Comparison of ENCODE assay signal across 20 cellular contexts in the genomic region with DNA sequence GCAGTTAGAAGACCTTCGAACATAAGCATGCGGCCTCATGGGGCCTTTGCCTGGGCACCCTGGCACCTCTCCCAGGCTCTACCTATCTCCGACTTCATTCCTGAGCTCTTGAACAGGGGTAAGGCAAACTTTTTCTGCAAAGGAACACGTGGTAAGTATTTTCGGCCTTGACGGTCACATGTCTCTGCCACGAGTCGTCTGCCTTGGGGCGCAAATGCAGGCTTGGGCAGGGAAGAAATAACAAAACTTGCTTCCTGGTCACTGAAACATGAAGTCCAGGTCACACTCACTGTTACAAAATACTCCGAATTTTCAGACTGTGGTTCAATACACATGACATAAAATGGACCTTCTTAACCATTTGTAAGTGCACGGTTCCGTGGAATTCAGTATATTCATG. TPM values are rescaled to one million over a fixed set of nuclear protein-coding genes. Genes with fewer than 3 reads are reported as not detected.
DNase-seq lines count a peak whose midpoint lies in the region; ATAC-seq and TF ChIP-seq lines count a peak whose summit lies in the region.
"Had no signal": no experiment of that assay in that cellular context is flagged by ENCODE, and none has a peak within 500 bp of the region (broad histone marks: within the 10 kb centered on the region; RNA-seq: fewer than 3 reads in every experiment).

No MANE protein-coding gene starts in this region.

- DNase-seq in right atrium auricular region (ENCODE audit: low spot score): peak; percentile 43
- no peak for DNase-seq in right cardiac atrium
- DNase-seq in islet precursor cell: peak; percentile 50
- peak; percentile 65 for DNase-seq in osteoblast (ENCODE audit: insufficient read length, low spot score, missing footprints)
- peak; percentile 35 for DNase-seq in upper lobe of right lung
- no peak for DNase-seq in naive thymus-derived CD4-positive, alpha-beta T cell
- DNase-seq: BE2C, DMS79, H7, MM.1S, NCI-H1048, NCI-H1417 treated with DMSO at 0.1 percent for 48 hours, NCI-H187, NCI-H446, NCI-H526 treated with DMSO at 0.1 percent for 48 hours, OCI-M1, Right ventricle myocardium superior had no signal

- H3K36me3 ChIP-seq in right atrium auricular region (no peaks in the 10 kb centered on the region), osteoblast (ENCODE audit: insufficient read depth, low read length) (no peaks in the 10 kb centered on the region), upper lobe of right lung (no peaks in the 10 kb centered on the region)
- H3K36me3 ChIP-seq in naive thymus-derived CD4-positive, alpha-beta T cell (ENCODE audit: control insufficient read depth in 2 of 3, insufficient read depth in 3 of 3, low read length in 3 of 3): no peaks in the 10 kb centered on the region
- H3K36me3 ChIP-seq: BE2C had no signal

- POLR2A ChIA-PET in naive thymus-derived CD4-positive, alpha-beta T cell (lab: Charles Lee): no interaction called here

- H3K4me1 ChIP-seq in right atrium auricular region: peaks cover 0 to 26% of the 10 kb centered on the region in 2 donors
- no peaks in the 10 kb centered on the region for H3K4me1 ChIP-seq in right cardiac atrium (ENCODE audit: control insufficient read depth, insufficient read depth, low read length)
- no peaks in the 10 kb centered on the region for H3K4me1 ChIP-seq in osteoblast (ENCODE audit: insufficient read depth, low read length)
- peaks cover 12% of the 10 kb centered on the region for H3K4me1 ChIP-seq in upper lobe of right lung
- H3K4me1 ChIP-seq in naive thymus-derived CD4-positive, alpha-beta T cell (ENCODE audit: control insufficient read depth in 2 of 2, insufficient read depth in 2 of 2, low read length in 2 of 2): no peaks in the 10 kb centered on the region
- H3K4me1 ChIP-seq: BE2C had no signal

- H3K9me3 ChIP-seq in right atrium auricular region (no peaks in the 10 kb centered on the region), right cardiac atrium (ENCODE audit: control insufficient read depth, low read length) (no peaks in the 10 kb centered on the region), osteoblast (ENCODE audit: low read depth, low read length) (no peaks in the 10 kb centered on the region), upper lobe of right lung (no peaks in the 10 kb centered on the region)
- H3K9me3 ChIP-seq in naive thymus-derived CD4-positive, alpha-beta T cell (ENCODE audit: control insufficient read depth in 2 of 3, low read length in 3 of 3): no peaks in the 10 kb centered on the region
- H3K9me3 ChIP-seq: BE2C had no signal

- ATAC-seq in right cardiac atrium (no peak), upper lobe of right lung (no peak), GM19452 (IDR thresholded peaks at IDR 0.05; ENCODE audit: unreplicated experiment) (no peak), GM21360 (IDR thresholded peaks at IDR 0.05; ENCODE audit: unreplicated experiment) (no peak)
- ATAC-seq in naive thymus-derived CD4-positive, alpha-beta T cell: no peak

- CTCF ChIA-PET in naive thymus-derived CD4-positive, alpha-beta T cell (lab: Charles Lee): no interaction called here

- H3K27me3 Mint-ChIP-seq in naive thymus-derived CD4-positive, alpha-beta T cell: peaks cover 0 to 45% (median 12%) of the 10 kb centered on the region in 5 donors

- no peak overlapping the region for H3K27ac Mint-ChIP-seq in naive thymus-derived CD4-positive, alpha-beta T cell

- H3K27me3 ChIP-seq in right atrium auricular region (peaks cover 3 to 29% of the 10 kb centered on the region in 2 donors), right cardiac atrium (ENCODE audit: control insufficient read depth, insufficient read depth) (no peaks in the 10 kb centered on the region), osteoblast (ENCODE audit: insufficient read depth, low read length) (peaks cover 48% of the 10 kb centered on the region), upper lobe of right lung (peaks cover 29% of the 10 kb centered on the region)
- no peaks in the 10 kb centered on the region for H3K27me3 ChIP-seq in naive thymus-derived CD4-positive, alpha-beta T cell (ENCODE audit: control insufficient read depth in 2 of 2, insufficient read depth in 2 of 2, low read length in 2 of 2)

- H3K4me3 Mint-ChIP-seq in naive thymus-derived CD4-positive, alpha-beta T cell: no peak overlapping the region

- no peak for TF ChIP-seq CTCF in right atrium auricular region (IDR thresholded peaks at IDR 0.05)
- TF ChIP-seq CTCF in osteoblast (IDR thresholded peaks at IDR 0.05; ENCODE audit: extremely low read depth, low read depth, low read length): no peak
- no peak for TF ChIP-seq CTCF in upper lobe of right lung (IDR thresholded peaks at IDR 0.05)

- H3K36me3 Mint-ChIP-seq in naive thymus-derived CD4-positive, alpha-beta T cell: peaks cover 0 to 11% (median 7%) of the 10 kb centered on the region in 5 donors

- H3K4me3 ChIP-seq in right atrium auricular region: no peak overlapping the region
- no peak overlapping the region for H3K4me3 ChIP-seq in right cardiac atrium (ENCODE audit: low read length)
- H3K4me3 ChIP-seq in osteoblast (ENCODE audit: insufficient read depth, low read length): no peak overlapping the region
- H3K4me3 ChIP-seq in upper lobe of right lung: no peak overlapping the region
- no peak overlapping the region for H3K4me3 ChIP-seq in naive thymus-derived CD4-positive, alpha-beta T cell (ENCODE audit: low read length)

- intact Hi-C loops in right cardiac atrium (cut with DNase I) (loop anchor here in 1 of 4 donors (10.0 kb wide), 1 partner anchor 59 kb away; no protein-coding TSS in a partner anchor), upper lobe of right lung (cut with DNase I) (no loop called here)
- intact Hi-C loops in naive thymus-derived CD4-positive, alpha-beta T cell (cut with micrococcal nuclease): no loop called here

- H3K9me3 Mint-ChIP-seq in naive thymus-derived CD4-positive, alpha-beta T cell: peaks cover 0 to 14% (median 4%) of the 10 kb centered on the region in 11 donors

- 79% methylated on average over 12 of the region's 12 CpGs for WGBS in right cardiac atrium

- H3K27ac ChIP-seq in right atrium auricular region: no peak overlapping the region
- no peak overlapping the region for H3K27ac ChIP-seq in right cardiac atrium (ENCODE audit: low read length)
- no peak overlapping the region for H3K27ac ChIP-seq in osteoblast (ENCODE audit: low read depth, low read length)
- H3K27ac ChIP-seq in upper lobe of right lung: no peak overlapping the region
- no peak overlapping the region for H3K27ac ChIP-seq in naive thymus-derived CD4-positive, alpha-beta T cell (ENCODE audit: low read depth, low read length)

- H3K4me1 Mint-ChIP-seq in naive thymus-derived CD4-positive, alpha-beta T cell: peaks cover 0 to 7% (median 4%) of the 10 kb centered on the region in 7 donors

- H3K4me2 ChIP-seq in osteoblast (ENCODE audit: insufficient read depth, low read length): no peak overlapping the region

- H4K20me1 ChIP-seq in osteoblast (ENCODE audit: insufficient read depth, low read length): no peaks in the 10 kb centered on the region

- H2AFZ ChIP-seq in osteoblast (ENCODE audit: low read length): no peak overlapping the region

- no peaks in the 10 kb centered on the region for H3K79me2 ChIP-seq in osteoblast (ENCODE audit: insufficient read depth, low read length)

RNA-seq across cellular contexts. Expression of gene ASCL2, which starts 3.4 kb away (rescaled TPM):
- total RNA-seq in right atrium auricular region: under 1 TPM in 1 of 2 donors, not detected in 1; 0.51 TPM
- under 1 TPM in 3 of 4 donors, not detected in 1; 0.23 to 0.51 (median 0.35) TPM for total RNA-seq in right cardiac atrium
- polyA plus RNA-seq in right cardiac atrium: 0.20 TPM
- total RNA-seq in osteoblast: not detected in 2 replicates
- 2.2 TPM for total RNA-seq in upper lobe of right lung
- 1 to 10 TPM in 1 of 5 experiments, under 1 TPM in 3, not detected in 1; 0.32 to 2.1 (median 0.45) TPM for total RNA-seq in naive thymus-derived CD4-positive, alpha-beta T cell
- polyA plus RNA-seq in naive thymus-derived CD4-positive, alpha-beta T cell: not detected
- total RNA-seq: LHCN-M2 had no signal

RNA-seq across cellular contexts. Expression of gene C11orf21, which starts 27.9 kb away (rescaled TPM):
- 10 to 100 TPM in 1 of 2 donors, 1 to 10 TPM in 1; 1.4 to 11.9 TPM for total RNA-seq in right atrium auricular region
- total RNA-seq in right cardiac atrium: 10 to 100 TPM in 3 of 4 donors, 1 to 10 TPM in 1; 3.9 to 24.2 (median 15.3) TPM
- 13.4 TPM for polyA plus RNA-seq in right cardiac atrium
- 0.29 and 0.36 TPM in 2 replicates for total RNA-seq in osteoblast
- 6.5 TPM for total RNA-seq in upper lobe of right lung
- 100 to 1,000 TPM in 3 of 5 experiments, 10 to 100 TPM in 2; 33.9 to 153 (median 112) TPM for total RNA-seq in naive thymus-derived CD4-positive, alpha-beta T cell
- 10 to 100 TPM; 10.7 to 14.4 TPM for polyA plus RNA-seq in naive thymus-derived CD4-positive, alpha-beta T cell
- total RNA-seq: H7, LHCN-M2 had no signal

RNA-seq across cellular contexts. Expression of gene TSPAN32, which starts 28.0 kb away (rescaled TPM):
- total RNA-seq in right atrium auricular region (10 to 100 TPM in 1 of 2 donors, 1 to 10 TPM in 1; 2.6 to 15.2 TPM), right cardiac atrium (10 to 100 TPM; 11.4 to 24.0 (median 14.3) TPM), osteoblast (0.59 and 1.4 TPM in 2 replicates), upper lobe of right lung (12.2 TPM)
- polyA plus RNA-seq in right cardiac atrium: 11.5 TPM
- total RNA-seq in naive thymus-derived CD4-positive, alpha-beta T cell: 100 to 1,000 TPM in 2 of 5 experiments, 10 to 100 TPM in 3; 33.5 to 116 (median 70.3) TPM
- 10 to 100 TPM; 15.7 to 23.9 TPM for polyA plus RNA-seq in naive thymus-derived CD4-positive, alpha-beta T cell
- total RNA-seq: H7, LHCN-M2 had no signal

Comparison
In these comparisons a context has a peak if more than half of its experiments do, and no peak if none do; other contexts are left out.
1. DNase-seq: peak in right atrium auricular region (single experiment), islet precursor cell (single experiment), osteoblast (single experiment) and upper lobe of right lung (single experiment); none in right cardiac atrium (0 of 3) and naive thymus-derived CD4-positive, alpha-beta T cell (0 of 9).